In genomic region chr20:41615671-41616070, GRCh38 we compare ENCODE assay signal across 16 cellular contexts. TPM values are rescaled to one million over a fixed set of nuclear protein-coding genes. Genes with fewer than 3 reads are reported as not detected.
DNase-seq lines count a peak whose midpoint lies in the region; TF ChIP-seq lines count a peak whose summit lies in the region.
"Had no signal": no experiment of that assay in that cellular context is flagged by ENCODE, and none has a peak within 500 bp of the region (broad histone marks: within the 10 kb centered on the region; RNA-seq: fewer than 3 reads in every experiment).

No MANE protein-coding gene starts in this region.

- H3K27me3 ChIP-seq in Loucy (ENCODE audit: insufficient read depth, low read length, poor library complexity, severe bottlenecking), result no peaks in the 10 kb centered on the region
- H3K27me3 ChIP-seq: thyroid gland had no signal

- H3F3A ChIP-seq in Loucy (ENCODE audit: low read depth), result no peaks in the 10 kb centered on the region

- H3K27me3 Mint-ChIP-seq in activated CD4-positive, alpha-beta T cell treated with anti-CD3 and anti-CD28 coated beads, Interleukin-2, amount 10 ng/mL, durations not matched to agents 24 days and 14 days, result peaks cover 10% of the 10 kb centered on the region
- H3K27me3 Mint-ChIP-seq in activated naive CD8-positive, alpha-beta T cell treated with anti-CD3 and anti-CD28 coated beads for 36 hours, result no peaks in the 10 kb centered on the region
- peaks cover 12% of the 10 kb centered on the region for H3K27me3 Mint-ChIP-seq in neural crest cell (ENCODE audit: low read depth)
- H3K27me3 Mint-ChIP-seq: activated CD4-positive, alpha-beta memory T cell treated with anti-CD3 and anti-CD28 coated beads for 36 hours had no signal

- H4K20me1 ChIP-seq in Loucy (ENCODE audit: insufficient read depth, low read length, poor library complexity, severe bottlenecking), result peaks cover 61% of the 10 kb centered on the region

- no peak overlapping the region for H3K9ac ChIP-seq in Loucy (ENCODE audit: low read depth, low read length, poor library complexity, severe bottlenecking)

- H3K4me2 ChIP-seq in Loucy (ENCODE audit: low read depth, low read length, poor library complexity, severe bottlenecking), result peak overlapping the region; percentile 96

- H3K79me2 ChIP-seq in Loucy (ENCODE audit: insufficient read depth, low read length), result peaks cover 70% of the 10 kb centered on the region

- H3K9me3 Mint-ChIP-seq in activated CD4-positive, alpha-beta T cell treated with anti-CD3 and anti-CD28 coated beads, Interleukin-2, amount 10 ng/mL, durations not matched to agents 24 days and 14 days, result no peaks in the 10 kb centered on the region
- H3K9me3 Mint-ChIP-seq in activated naive CD8-positive, alpha-beta T cell treated with anti-CD3 and anti-CD28 coated beads for 36 hours, result no peaks in the 10 kb centered on the region
- H3K9me3 Mint-ChIP-seq in neural crest cell, result no peaks in the 10 kb centered on the region
- H3K9me3 Mint-ChIP-seq: activated CD4-positive, alpha-beta memory T cell treated with anti-CD3 and anti-CD28 coated beads for 36 hours had no signal

- no peaks in the 10 kb centered on the region for H3K36me3 ChIP-seq in Loucy (ENCODE audit: insufficient read depth, low read length)
- H3K36me3 ChIP-seq: thyroid gland had no signal

- no peak overlapping the region for H3K27ac Mint-ChIP-seq in activated CD4-positive, alpha-beta T cell treated with anti-CD3 and anti-CD28 coated beads, Interleukin-2, amount 10 ng/mL, durations not matched to agents 24 days and 14 days
- H3K27ac Mint-ChIP-seq in activated naive CD8-positive, alpha-beta T cell treated with anti-CD3 and anti-CD28 coated beads for 36 hours, result no peak overlapping the region
- H3K27ac Mint-ChIP-seq in neural crest cell (ENCODE audit: unreplicated experiment), result no peak overlapping the region
- H3K27ac Mint-ChIP-seq: activated CD4-positive, alpha-beta memory T cell treated with anti-CD3 and anti-CD28 coated beads for 36 hours had no signal

- H3K4me3 ChIP-seq in Loucy (ENCODE audit: low read length, poor library complexity, severe bottlenecking), result peak overlapping the region; percentile 93
- H3K4me3 ChIP-seq: thyroid gland had no signal

- no peak for DNase-seq in activated CD4-positive, alpha-beta T cell treated with anti-CD3 and anti-CD28 coated beads, Interleukin-2, amount 10 ng/mL, durations not matched to agents 24 days and 14 days
- no peak for DNase-seq in activated CD4-positive, alpha-beta T cell treated with anti-CD3 and anti-CD28 coated beads for 48 hours
- DNase-seq in activated naive CD8-positive, alpha-beta T cell treated with anti-CD3 and anti-CD28 coated beads for 36 hours, result no peak
- DNase-seq in neural crest cell (ENCODE audit: low read depth, low spot score), result no peak
- DNase-seq in NCI-H1436 (lab: John Stamatoyannopoulos, UW), result no peak
- DNase-seq in stimulated activated CD8-positive, alpha-beta memory T cell treated with anti-CD3 and anti-CD28 coated beads, Interleukin-4, amount 100 ng/mL, for 48 hours, result no peak
- no peak for DNase-seq in cardiac septum (ENCODE audit: low spot score)
- DNase-seq: activated CD4-positive, alpha-beta memory T cell treated with anti-CD3 and anti-CD28 coated beads for 36 hours; activated effector memory CD4-positive, alpha-beta T cell treated with Interleukin-2 at 50 U/mL for 16 hours; Caco-2; dermis blood vessel endothelial cell; occipital lobe; SHP77 treated with DMSO at 0.1 percent for 48 hours; stimulated activated CD4-positive, alpha-beta T cell treated with anti-CD3 and anti-CD28 coated beads, Interleukin-4, amount 100 ng/mL, for 1 hour; thyroid gland had no signal

- H3K36me3 Mint-ChIP-seq in activated CD4-positive, alpha-beta T cell treated with anti-CD3 and anti-CD28 coated beads, Interleukin-2, amount 10 ng/mL, durations not matched to agents 24 days and 14 days (ENCODE audit: low read depth), result peaks cover 4% of the 10 kb centered on the region
- H3K36me3 Mint-ChIP-seq in activated naive CD8-positive, alpha-beta T cell treated with anti-CD3 and anti-CD28 coated beads for 36 hours, result no peaks in the 10 kb centered on the region
- H3K36me3 Mint-ChIP-seq in neural crest cell (ENCODE audit: low read depth), result no peaks in the 10 kb centered on the region
- H3K36me3 Mint-ChIP-seq: activated CD4-positive, alpha-beta memory T cell treated with anti-CD3 and anti-CD28 coated beads for 36 hours had no signal

- intact Hi-C loops in activated CD4-positive, alpha-beta T cell treated with anti-CD3 and anti-CD28 coated beads, Interleukin-2, amount 10 ng/mL, durations not matched to agents 24 days and 14 days (cut with micrococcal nuclease), result loop anchor here (5.0 to 10.0 kb wide), 4 partner anchors 101 to 478 kb away; partner anchors contain the start of genes PLCG1 and ZHX3
- intact Hi-C loops in cardiac septum (cut with DNase I), result loop anchor here (5.0 kb wide), 1 partner anchor 77 kb away; no protein-coding TSS in a partner anchor

- H2AFZ ChIP-seq in Loucy (ENCODE audit: low read length), result no peak overlapping the region

- H3K4me3 Mint-ChIP-seq in activated CD4-positive, alpha-beta T cell treated with anti-CD3 and anti-CD28 coated beads, Interleukin-2, amount 10 ng/mL, durations not matched to agents 24 days and 14 days, result peak overlapping the region; percentile 38
- H3K4me3 Mint-ChIP-seq in activated naive CD8-positive, alpha-beta T cell treated with anti-CD3 and anti-CD28 coated beads for 36 hours, result peak overlapping the region; percentile 25
- peak overlapping the region; percentile 85 for H3K4me3 Mint-ChIP-seq in neural crest cell
- H3K4me3 Mint-ChIP-seq: activated CD4-positive, alpha-beta memory T cell treated with anti-CD3 and anti-CD28 coated beads for 36 hours had no signal

- H3K9me3 ChIP-seq in Loucy (ENCODE audit: insufficient read depth, low read depth, low read length), result no peaks in the 10 kb centered on the region
- H3K9me3 ChIP-seq: Caco-2, thyroid gland had no signal

- TF ChIP-seq CTCF in Loucy (conservative IDR thresholded peaks at IDR 0.05; ENCODE audit: low read length) (no peak), neural crest cell (conservative IDR thresholded peaks at IDR 0.05) (no peak)

- H3K9me2 ChIP-seq in Loucy (replicated peaks; ENCODE audit: low read depth, low read length), result no peaks in the 10 kb centered on the region

- peaks cover 33% of the 10 kb centered on the region for H3K4me1 Mint-ChIP-seq in activated CD4-positive, alpha-beta T cell treated with anti-CD3 and anti-CD28 coated beads, Interleukin-2, amount 10 ng/mL, durations not matched to agents 24 days and 14 days
- peaks cover 48% of the 10 kb centered on the region for H3K4me1 Mint-ChIP-seq in activated naive CD8-positive, alpha-beta T cell treated with anti-CD3 and anti-CD28 coated beads for 36 hours
- peaks cover 38% of the 10 kb centered on the region for H3K4me1 Mint-ChIP-seq in neural crest cell

- peaks cover 56% of the 10 kb centered on the region for H3K4me1 ChIP-seq in Loucy (ENCODE audit: insufficient read depth, low read length, poor library complexity, severe bottlenecking)

RNA-seq across cellular contexts. Expression of gene CHD6, which starts 2.5 kb away (rescaled TPM):
- 31.8 and 34.6 TPM in 2 replicates for total RNA-seq in activated CD4-positive, alpha-beta T cell treated with anti-CD3 and anti-CD28 coated beads, Interleukin-2, amount 10 ng/mL, durations not matched to agents 24 days and 14 days
- 10 to 100 TPM; 18.4 to 19.5 TPM for total RNA-seq in activated naive CD8-positive, alpha-beta T cell treated with anti-CD3 and anti-CD28 coated beads for 36 hours
- 49.9 and 51.2 TPM in 2 replicates for total RNA-seq in neural crest cell
- 35.9 TPM for total RNA-seq in cardiac septum

Comparison
In these comparisons a context has a peak if more than half of its experiments do, and no peak if none do; other contexts are left out.
1. H3K4me3 Mint-ChIP-seq: peak in every context shown above with its lines; median percentile 85 in neural crest cell; 38 in activated CD4-positive, alpha-beta T cell treated with anti-CD3 and anti-CD28 coated beads, Interleukin-2, amount 10 ng/mL, durations not matched to agents 24 days and 14 days; 25 in activated naive CD8-positive, alpha-beta T cell treated with anti-CD3 and anti-CD28 coated beads for 36 hours.